1 cellular context compared by ENCODE assay signal in the genomic region with DNA sequence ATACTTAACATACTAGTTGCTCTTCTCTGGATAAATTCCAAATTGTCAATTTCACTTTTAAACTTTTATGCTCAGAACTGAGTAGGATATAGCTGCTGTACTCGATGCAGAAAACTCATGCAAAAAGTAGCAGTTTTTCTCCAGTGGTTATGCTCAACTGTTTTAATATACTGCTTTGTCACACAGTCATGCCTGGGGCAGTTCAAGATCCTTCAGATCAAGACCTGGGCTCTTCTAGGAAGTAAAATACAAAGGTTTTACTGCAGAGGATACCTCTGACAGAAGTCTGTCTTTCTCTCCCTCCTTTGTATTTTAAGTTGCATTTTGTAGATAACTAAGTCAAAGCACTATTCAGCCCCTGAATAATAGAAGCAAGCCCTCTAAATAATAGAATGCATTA.
TF ChIP-seq lines count a peak whose summit lies in the region.

No MANE protein-coding gene starts in this region.

TF ChIP-seq in SK-N-SH, 30 proteins besides CTCF, POLR2A, EP300 and RAD21 (continued from another document):
- TF ChIP-seq, protein P1, sequence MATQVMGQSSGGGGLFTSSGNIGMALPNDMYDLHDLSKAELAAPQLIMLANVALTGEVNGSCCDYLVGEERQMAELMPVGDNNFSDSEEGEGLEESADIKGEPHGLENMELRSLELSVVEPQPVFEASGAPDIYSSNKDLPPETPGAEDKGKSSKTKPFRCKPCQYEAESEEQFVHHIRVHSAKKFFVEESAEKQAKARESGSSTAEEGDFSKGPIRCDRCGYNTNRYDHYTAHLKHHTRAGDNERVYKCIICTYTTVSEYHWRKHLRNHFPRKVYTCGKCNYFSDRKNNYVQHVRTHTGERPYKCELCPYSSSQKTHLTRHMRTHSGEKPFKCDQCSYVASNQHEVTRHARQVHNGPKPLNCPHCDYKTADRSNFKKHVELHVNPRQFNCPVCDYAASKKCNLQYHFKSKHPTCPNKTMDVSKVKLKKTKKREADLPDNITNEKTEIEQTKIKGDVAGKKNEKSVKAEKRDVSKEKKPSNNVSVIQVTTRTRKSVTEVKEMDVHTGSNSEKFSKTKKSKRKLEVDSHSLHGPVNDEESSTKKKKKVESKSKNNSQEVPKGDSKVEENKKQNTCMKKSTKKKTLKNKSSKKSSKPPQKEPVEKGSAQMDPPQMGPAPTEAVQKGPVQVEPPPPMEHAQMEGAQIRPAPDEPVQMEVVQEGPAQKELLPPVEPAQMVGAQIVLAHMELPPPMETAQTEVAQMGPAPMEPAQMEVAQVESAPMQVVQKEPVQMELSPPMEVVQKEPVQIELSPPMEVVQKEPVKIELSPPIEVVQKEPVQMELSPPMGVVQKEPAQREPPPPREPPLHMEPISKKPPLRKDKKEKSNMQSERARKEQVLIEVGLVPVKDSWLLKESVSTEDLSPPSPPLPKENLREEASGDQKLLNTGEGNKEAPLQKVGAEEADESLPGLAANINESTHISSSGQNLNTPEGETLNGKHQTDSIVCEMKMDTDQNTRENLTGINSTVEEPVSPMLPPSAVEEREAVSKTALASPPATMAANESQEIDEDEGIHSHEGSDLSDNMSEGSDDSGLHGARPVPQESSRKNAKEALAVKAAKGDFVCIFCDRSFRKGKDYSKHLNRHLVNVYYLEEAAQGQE (IDR thresholded peaks at IDR 0.05; ENCODE audit: low read depth, low read length), result no peak
